ENCODE assay signal across 28 cellular contexts in genomic region chr16:12308060-12308459, GRCh38.
"Had no signal": no experiment of that assay in that cellular context is flagged by ENCODE, and none has a peak within 500 bp of the region (broad histone marks: within the 10 kb centered on the region; RNA-seq: fewer than 3 reads in every experiment).

No MANE protein-coding gene starts in this region.

- H3K9me3 ChIP-seq: left lung, lower lobe of right lung, neutrophil, right atrium auricular region, right lobe of liver, stomach, testis, thyroid gland, transverse colon, upper lobe of left lung, vagina had no signal

- H2AFZ ChIP-seq: parathyroid adenoma had no signal

- H3K27ac Mint-ChIP-seq: immature natural killer cell; nephron; progenitor cell of endocrine pancreas; stimulated activated naive B cell treated with anti-CD40 and anti-IgM and Interleukin-4, amounts not matched to agents 10 μg/mL and 1 μg/mL and 100 μg/mL, for 72 hours had no signal

- H3K4me1 Mint-ChIP-seq: immature natural killer cell, neural crest cell had no signal

- H3K4me3 ChIP-seq: left lung, lower lobe of right lung, right atrium auricular region, right lobe of liver, smooth muscle cell, stomach, testis, thyroid gland, transverse colon, upper lobe of left lung, vagina had no signal

- H3K36me3 Mint-ChIP-seq: immature natural killer cell had no signal

- H3K9ac ChIP-seq: parathyroid adenoma had no signal

- H3K4me1 ChIP-seq: left lung, lower lobe of right lung, parathyroid adenoma, right atrium auricular region, right lobe of liver, thyroid gland, upper lobe of left lung had no signal

- ATAC-seq: left colon; lower lobe of right lung; naive thymus-derived CD8-positive, alpha-beta T cell; stimulated activated naive CD8-positive, alpha-beta T cell treated with anti-CD3 and anti-CD28 coated beads, Interleukin-15, Interleukin-2, amounts not matched to agents 100 U/mL and 50 U/mL, for 24 hours had no signal

- H3K4me3 Mint-ChIP-seq: immature natural killer cell; naive thymus-derived CD8-positive, alpha-beta T cell; nephron; neural crest cell; stimulated activated naive B cell treated with anti-CD40 and anti-IgM and Interleukin-4, amounts not matched to agents 10 μg/mL and 1 μg/mL and 100 μg/mL, for 72 hours had no signal

- DNase-seq: hypothalamus; immature natural killer cell; kidney; left colon; left lung; lower lobe of right lung; mammary epithelial cell; mesenchymal stem cell; naive thymus-derived CD8-positive, alpha-beta T cell; occipital lobe; right lobe of liver; stimulated activated CD4-positive, alpha-beta T cell treated with anti-CD3 and anti-CD28 coated beads, Interleukin-1b, Interleukin-23, amount 100 ng/mL, for 48 hours; stimulated activated CD4-positive, alpha-beta T cell treated with anti-CD3 and anti-CD28 coated beads, Interleukin-2, amount 100 ng/mL, for 48 hours; stimulated activated naive B cell treated with anti-CD40 and anti-IgM and Interleukin-4, amounts not matched to agents 10 μg/mL and 1 μg/mL and 100 μg/mL, for 72 hours; stimulated activated naive CD8-positive, alpha-beta T cell treated with anti-CD3 and anti-CD28 coated beads, Interleukin-15, Interleukin-2, amounts not matched to agents 100 U/mL and 50 U/mL, for 24 hours; stomach; testis; thyroid gland; transverse colon; upper lobe of left lung had no signal

- H3K27ac ChIP-seq: left lung, lower lobe of right lung, neutrophil, parathyroid adenoma, right atrium auricular region, right lobe of liver, stomach, testis, thyroid gland, transverse colon, upper lobe of left lung, vagina had no signal

- H3K4me2 ChIP-seq: smooth muscle cell had no signal

- H3K9me3 Mint-ChIP-seq: naive thymus-derived CD8-positive, alpha-beta T cell; nephron; neural crest cell; stimulated activated naive B cell treated with anti-CD40 and anti-IgM and Interleukin-4, amounts not matched to agents 10 μg/mL and 1 μg/mL and 100 μg/mL, for 72 hours had no signal

- H3K27me3 ChIP-seq: left lung, neutrophil, right atrium auricular region, right lobe of liver, stomach, testis, thyroid gland, transverse colon, upper lobe of left lung, vagina had no signal

- H3K36me3 ChIP-seq: left lung, lower lobe of right lung, neutrophil, right atrium auricular region, right lobe of liver, stomach, thyroid gland, transverse colon, upper lobe of left lung, vagina had no signal

- H3K27me3 Mint-ChIP-seq: naive thymus-derived CD8-positive, alpha-beta T cell; progenitor cell of endocrine pancreas; stimulated activated naive B cell treated with anti-CD40 and anti-IgM and Interleukin-4, amounts not matched to agents 10 μg/mL and 1 μg/mL and 100 μg/mL, for 72 hours had no signal
